In the genomic region with DNA sequence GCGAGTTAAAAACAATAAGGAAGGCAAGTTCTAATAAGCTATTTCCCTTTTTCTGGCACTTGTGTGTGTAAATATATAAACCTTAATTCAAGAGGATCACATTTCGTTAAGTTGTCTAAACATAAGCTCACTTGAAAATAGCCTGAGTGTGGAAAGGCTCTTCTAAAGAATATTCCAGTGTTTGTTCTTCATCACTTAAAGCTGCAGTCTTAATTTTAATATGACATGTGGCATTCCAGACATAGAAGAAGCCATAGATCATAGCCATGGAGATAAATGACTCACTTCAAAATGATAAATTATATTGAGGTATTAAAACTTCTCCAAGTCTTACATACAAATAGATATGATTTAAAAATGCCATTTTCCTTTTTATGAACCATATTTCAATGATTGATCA, we compare ENCODE assay signal across 1 cellular context.
TF ChIP-seq lines count a peak whose summit lies in the region.

No MANE protein-coding gene starts in this region.

TF ChIP-seq in SK-N-SH, 30 proteins besides CTCF, POLR2A, EP300 and RAD21 (continued from another document):
- TF ChIP-seq, protein P1, sequence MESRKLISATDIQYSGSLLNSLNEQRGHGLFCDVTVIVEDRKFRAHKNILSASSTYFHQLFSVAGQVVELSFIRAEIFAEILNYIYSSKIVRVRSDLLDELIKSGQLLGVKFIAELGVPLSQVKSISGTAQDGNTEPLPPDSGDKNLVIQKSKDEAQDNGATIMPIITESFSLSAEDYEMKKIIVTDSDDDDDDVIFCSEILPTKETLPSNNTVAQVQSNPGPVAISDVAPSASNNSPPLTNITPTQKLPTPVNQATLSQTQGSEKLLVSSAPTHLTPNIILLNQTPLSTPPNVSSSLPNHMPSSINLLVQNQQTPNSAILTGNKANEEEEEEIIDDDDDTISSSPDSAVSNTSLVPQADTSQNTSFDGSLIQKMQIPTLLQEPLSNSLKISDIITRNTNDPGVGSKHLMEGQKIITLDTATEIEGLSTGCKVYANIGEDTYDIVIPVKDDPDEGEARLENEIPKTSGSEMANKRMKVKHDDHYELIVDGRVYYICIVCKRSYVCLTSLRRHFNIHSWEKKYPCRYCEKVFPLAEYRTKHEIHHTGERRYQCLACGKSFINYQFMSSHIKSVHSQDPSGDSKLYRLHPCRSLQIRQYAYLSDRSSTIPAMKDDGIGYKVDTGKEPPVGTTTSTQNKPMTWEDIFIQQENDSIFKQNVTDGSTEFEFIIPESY (IDR thresholded peaks at IDR 0.05; ENCODE audit: borderline replicate concordance, low read depth), result no peak
- no peak for TF ChIP-seq TEAD4 (IDR thresholded peaks at IDR 0.05; ENCODE audit: borderline replicate concordance, insufficient read depth)
